Comparison of ENCODE assay signal across 27 cellular contexts in the genomic region with DNA sequence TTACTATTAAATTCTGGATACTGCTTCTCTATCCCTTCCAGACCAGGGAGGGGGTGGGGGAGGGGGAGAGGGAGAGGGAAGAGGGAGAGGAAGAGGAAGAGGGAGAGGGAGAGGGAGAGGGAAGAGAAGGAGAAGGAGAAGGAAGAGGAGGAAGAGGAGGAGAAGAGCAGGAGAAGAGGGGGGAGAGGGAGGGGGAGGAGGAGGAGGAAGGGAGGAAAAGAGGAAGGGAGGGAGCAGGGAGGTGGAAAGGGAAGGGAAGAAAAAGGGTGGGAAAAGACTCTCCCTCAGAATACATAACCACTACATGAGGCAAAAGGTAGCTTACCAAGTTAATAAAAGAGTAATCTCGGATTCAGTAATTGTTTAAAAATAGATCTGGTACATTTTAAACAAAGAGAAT. TPM values are rescaled to one million over a fixed set of nuclear protein-coding genes. Genes with fewer than 3 reads are reported as not detected.
DNase-seq lines count a peak whose midpoint lies in the region; ATAC-seq, FAIRE-seq and TF ChIP-seq lines count a peak whose summit lies in the region.
"Had no signal": no experiment of that assay in that cellular context is flagged by ENCODE, and none has a peak within 500 bp of the region (broad histone marks: within the 10 kb centered on the region; RNA-seq: fewer than 3 reads in every experiment).

No MANE protein-coding gene starts in this region.

- TF ChIP-seq EP300 in HepG2 (IDR thresholded peaks at IDR 0.05; ENCODE audit: low read depth in 2 of 2, low read length in 2 of 2) = no peak
- no peak for TF ChIP-seq EP300 in HepG2 (CRISPR knock-in tag; IDR thresholded peaks at IDR 0.05; ENCODE audit: borderline replicate concordance)

- H3K4me3 ChIP-seq in HepG2 (replicated peaks in 1 of 3; ENCODE audit: insufficient read depth in 1 of 3, low read depth in 2 of 3, low read length in 3 of 3) (no peak overlapping the region), right lobe of liver (no peak overlapping the region), mesendoderm (ENCODE audit: low read length) (no peak overlapping the region)
- H3K4me3 ChIP-seq: BLaER1, GM12878 had no signal

- H3K56ac ChIP-seq in mesendoderm (ENCODE audit: low read length) = peak overlapping the region; percentile 36

- H3K36me3 ChIP-seq in HepG2 (replicated peaks in 1 of 2; ENCODE audit: control insufficient read depth in 1 of 2, insufficient read depth in 2 of 2, low read length in 2 of 2) = no peaks in the 10 kb centered on the region
- H3K36me3 ChIP-seq in right lobe of liver = no peaks in the 10 kb centered on the region
- no peaks in the 10 kb centered on the region for H3K36me3 ChIP-seq in mesendoderm (ENCODE audit: control insufficient read depth, insufficient read depth, low read length)
- H3K36me3 ChIP-seq: BE2C, BLaER1 had no signal

- intact Hi-C loops in HepG2 (cut with micrococcal nuclease; ENCODE audit: unreplicated experiment) = no loop called here
- intact Hi-C loops in right lobe of liver (cut with DNase I) = no loop called here

- no peak for TF ChIP-seq RAD21 in HepG2 (CRISPR knock-in tag; IDR thresholded peaks at IDR 0.05)

- no peak for ATAC-seq in HepG2
- ATAC-seq in right lobe of liver = no peak
- no peak for ATAC-seq in GM19467 (IDR thresholded peaks at IDR 0.05; ENCODE audit: unreplicated experiment)
- ATAC-seq: GM12878 had no signal

- no peak overlapping the region for H2BK5ac ChIP-seq in mesendoderm (ENCODE audit: low read length)

- no peak overlapping the region for H3K9ac ChIP-seq in HepG2 (ENCODE audit: insufficient read depth, low read depth, low read length)
- no peak overlapping the region for H3K9ac ChIP-seq in mesendoderm (ENCODE audit: low read length)
- H3K9ac ChIP-seq: BLaER1 had no signal

- H4K20me1 ChIP-seq in HepG2 (ENCODE audit: insufficient read depth, low read length) = no peaks in the 10 kb centered on the region
- H4K20me1 ChIP-seq: BLaER1 had no signal

- no peak overlapping the region for H2BK15ac ChIP-seq in mesendoderm (replicated peaks; ENCODE audit: low read depth)

- H3K4me2 ChIP-seq in HepG2 (ENCODE audit: low read depth, low read length) (no peak overlapping the region), mesendoderm (ENCODE audit: low read length) (no peak overlapping the region)
- H3K4me2 ChIP-seq: BLaER1 had no signal

- 75% methylated on average over 1 of the region's 1 CpG for WGBS in HepG2 (ENCODE audit: low lambda C conversion rate)
- WGBS in right lobe of liver (ENCODE audit: insufficient coverage, low coverage, low lambda C conversion rate, missing lambda C conversion rate) = 70% methylated on average over 1 of the region's 1 CpG
- no CpG with 5 or more reads among the region's 1 CpG for WGBS in mesendoderm (ENCODE audit: extremely low coverage, insufficient coverage, low lambda C conversion rate)

- no peak overlapping the region for H3K4ac ChIP-seq in mesendoderm (ENCODE audit: low read depth, low read length)

- no peak overlapping the region for H4K5ac ChIP-seq in mesendoderm (ENCODE audit: low read length)

- H3K27ac ChIP-seq in HepG2 (ENCODE audit: extremely low read length, insufficient read depth, low read length) = no peak overlapping the region
- no peak overlapping the region for H3K27ac ChIP-seq in right lobe of liver
- no peak overlapping the region for H3K27ac ChIP-seq in mesendoderm (ENCODE audit: low read depth, low read length)
- H3K27ac ChIP-seq: BLaER1 had no signal

- peak overlapping the region; percentile 90 for H2BK120ac ChIP-seq in mesendoderm (ENCODE audit: low read depth, low read length)

- H3K4me1 ChIP-seq in HepG2 (ENCODE audit: insufficient read depth, low read length) (peaks cover 12% of the 10 kb centered on the region), right lobe of liver (peaks cover 0 to 7% (median 0%) of the 10 kb centered on the region in 4 donors), mesendoderm (ENCODE audit: control insufficient read depth, low read depth, low read length) (peaks cover 18% of the 10 kb centered on the region)
- H3K4me1 ChIP-seq: BE2C, BLaER1 had no signal

- DNase-seq in HepG2 (ENCODE audit: low spot score) = no peak
- DNase-seq in right lobe of liver = no peak
- peak; percentile 14 for DNase-seq in NCI-H69 (lab: John Stamatoyannopoulos, UW)
- DNase-seq in mesendoderm = no peak
- DNase-seq in HTR-8/SVneo (ENCODE audit: insufficient read length, low spot score) = no peak
- DNase-seq: 8988T; ACHN; BE2C; C1 segment of cervical spinal cord; CD4-positive, alpha-beta memory T cell; CD4-positive, CD25-positive, alpha-beta regulatory T cell; CD8-positive, alpha-beta memory T cell; COR-L47; DMS 273 treated with DMSO at 0.1 percent for 48 hours; DMS153; DMS53; DMS79; DND-41; EL; GDM1 had no signal

- FAIRE-seq in HepG2 (lab: Jason Lieb, UNC) = no peak
- no peak for FAIRE-seq in HTR-8/SVneo (lab: Jason Lieb, UNC)
- FAIRE-seq: A204.1, GM12878, GM12892, GM18507 had no signal

- in situ Hi-C loops in HepG2 (cut with HindIII; ENCODE audit: extremely low pct_ligation_motif_present, low pct_unique_long_range_greater_than_20kb) = no loop called here

- CTCF ChIA-PET in HepG2 (lab: Yijun Ruan, JAX; ENCODE audit: low intra/inter-chr PET ratio, low total read pairs) = no interaction called here

- H2AK5ac ChIP-seq in mesendoderm (ENCODE audit: low read length) = no peak overlapping the region

- H2AFZ ChIP-seq in HepG2 (ENCODE audit: low read length) = no peak overlapping the region

- no peak for TF ChIP-seq POLR2A in HepG2 (IDR thresholded peaks at IDR 0.05; ENCODE audit: insufficient read depth in 1 of 2, low read depth in 2 of 2, low read length in 2 of 2)
- TF ChIP-seq POLR2A in right lobe of liver (IDR thresholded peaks at IDR 0.05) = no peak

- no peak for TF ChIP-seq CTCF in HepG2 (CRISPR knock-in tag; IDR thresholded peaks at IDR 0.05)
- TF ChIP-seq CTCF in right lobe of liver (IDR thresholded peaks at IDR 0.05) = no peak

- H3K79me1 ChIP-seq in mesendoderm (ENCODE audit: low read length) = no peaks in the 10 kb centered on the region

- no peaks in the 10 kb centered on the region for H3K79me2 ChIP-seq in HepG2 (ENCODE audit: insufficient read depth, low read length)
- no peaks in the 10 kb centered on the region for H3K79me2 ChIP-seq in mesendoderm (ENCODE audit: control insufficient read depth, insufficient read depth, low read length)

- POLR2A ChIA-PET in HepG2 (lab: Yijun Ruan, JAX) = no interaction called here

- no peak overlapping the region for H4K8ac ChIP-seq in mesendoderm (ENCODE audit: low read depth, low read length)

- H3K27me3 ChIP-seq in HepG2 (ENCODE audit: control insufficient read depth in 1 of 2, insufficient read depth in 2 of 2, low read length in 2 of 2) (no peaks in the 10 kb centered on the region), right lobe of liver (no peaks in the 10 kb centered on the region), mesendoderm (ENCODE audit: insufficient read depth, low read length, poor library complexity) (no peaks in the 10 kb centered on the region)
- H3K27me3 ChIP-seq: BE2C, BLaER1 had no signal

- H3K23ac ChIP-seq in mesendoderm (ENCODE audit: low read length) = no peak overlapping the region

- no peaks in the 10 kb centered on the region for H3K9me3 ChIP-seq in HepG2 (ENCODE audit: low read length)
- H3K9me3 ChIP-seq in right lobe of liver = no peaks in the 10 kb centered on the region
- H3K9me3 ChIP-seq: BE2C, BLaER1 had no signal

- BruUV-seq in HepG2 (replicated peaks; lab: Mats Ljungman, UMichigan) = no TSS peak

- peak overlapping the region; percentile 23 for H3K18ac ChIP-seq in mesendoderm (ENCODE audit: low read length)

TF ChIP-seq in HepG2, 621 proteins besides CTCF, POLR2A, EP300 and RAD21:
- TF ChIP-seq HNRNPK (IDR thresholded peaks at IDR 0.05; ENCODE audit: low read depth, low read length, poor library complexity, severe bottlenecking) = peak; percentile 14
- peak; percentile 68 for TF ChIP-seq PCBP2 (optimal IDR thresholded peaks at IDR 0.05; ENCODE audit: low read depth, low read length, poor library complexity, severe bottlenecking)
- TF ChIP-seq IRX3 (CRISPR knock-in tag; IDR thresholded peaks at IDR 0.05; ENCODE audit: borderline replicate concordance, low read depth) = no peak

RNA-seq across cellular contexts. Expression of gene FAM184A, which starts 46.0 kb away (rescaled TPM):
- total RNA-seq in HepG2 (2016; rRNA removed; fragmentation: Illumina TruSeq; extraction: Trizol) (16.0 and 18.0 TPM in 2 replicates), right lobe of liver (1 to 10 TPM; 2.5 to 5.0 (median 3.2) TPM)
- total RNA-seq in HepG2 (2016; cell fraction: cytosol; rRNA removed; fragmentation: Illumina TruSeq; extraction: Trizol; ENCODE audit: low read depth) = 4.4 and 5.4 TPM in 2 replicates
- total RNA-seq in HepG2 (2016; cell fraction: insoluble cytoplasmic fraction; rRNA removed; fragmentation: Illumina TruSeq; extraction: Trizol) = 16.1 and 16.7 TPM in 2 replicates
- total RNA-seq in HepG2 (2016; cell fraction: membrane; rRNA removed; fragmentation: Illumina TruSeq; extraction: Trizol) = 7.8 and 11.8 TPM in 2 replicates
- 29.6 and 31.1 TPM in 2 replicates for total RNA-seq in HepG2 (2016; cell fraction: nucleus; rRNA removed; fragmentation: Illumina TruSeq; extraction: Trizol)
- 6.5 and 7.0 TPM in 2 replicates for polyA plus RNA-seq in HepG2 (2011; rRNA removed)
- 2.1 and 3.1 TPM in 2 replicates for polyA plus RNA-seq in HepG2 (2011; cell fraction: cytosol; rRNA removed)
- polyA plus RNA-seq in HepG2 (2011; cell fraction: nucleus; rRNA removed) = 4.9 and 7.2 TPM in 2 replicates
- 6.3 and 6.4 TPM in 2 replicates for polyA plus RNA-seq in HepG2 (2012)
- polyA plus RNA-seq in HepG2 (2016; cell fraction: cytosol; fragmentation: Illumina TruSeq; extraction: Trizol; ENCODE audit: low read depth) = 2.1 and 2.3 TPM in 2 replicates
- polyA plus RNA-seq in HepG2 (2016; cell fraction: insoluble cytoplasmic fraction; fragmentation: Illumina TruSeq; extraction: Trizol; ENCODE audit: low read depth) = 14.2 and 15.0 TPM in 2 replicates
- 4.0 and 5.0 TPM in 2 replicates for polyA plus RNA-seq in HepG2 (2016; cell fraction: membrane; fragmentation: Illumina TruSeq; extraction: Trizol; ENCODE audit: low read depth)
- polyA plus RNA-seq in HepG2 (2016; cell fraction: nucleus; fragmentation: Illumina TruSeq; extraction: Trizol; ENCODE audit: insufficient read depth, low read depth) = 23.3 and 27.1 TPM in 2 replicates
- polyA minus RNA-seq in HepG2 (2011; rRNA and poly(A)+ RNA removed; ENCODE audit: low replicate concordance) = 1.5 TPM in 1 of 2 replicates, not detected in the other
- 2.9 and 3.9 TPM in 2 replicates for polyA minus RNA-seq in HepG2 (2011; cell fraction: cytosol; rRNA and poly(A)+ RNA removed)
- polyA minus RNA-seq in HepG2 (2011; cell fraction: nucleus; rRNA and poly(A)+ RNA removed) = 17.5 and 24.4 TPM in 2 replicates
- polyA plus RNA-seq in mesendoderm (2013, experiment 1 of 2) = 6.2 TPM
- polyA plus RNA-seq in mesendoderm (2013, experiment 2 of 2) = 8.5 TPM
- total RNA-seq: GM12878 had no signal
- polyA plus RNA-seq: CD14-positive monocyte had no signal
